ENCODE assay signal across 8 cellular contexts in genomic region chr9:95505676-95506437, GRCh38. TPM values are rescaled to one million over a fixed set of nuclear protein-coding genes. Genes with fewer than 3 reads are reported as not detected.
DNase-seq lines count a peak whose midpoint lies in the region; ATAC-seq and TF ChIP-seq lines count a peak whose summit lies in the region.

No MANE protein-coding gene starts in this region.

- peaks cover 30% of the 10 kb centered on the region for H3K4me1 Mint-ChIP-seq in T-helper 1 cell treated with Interleukin-12 subunit alpha and Interleukin-12 subunit beta and Interleukin-4 antibody, amounts not matched to agents 30 μg/mL and 1 μg/mL, for 36 hours (ENCODE audit: low read depth)

- peak; percentile 20 for ATAC-seq in HG03520 (IDR thresholded peaks at IDR 0.05; ENCODE audit: unreplicated experiment)

- TF ChIP-seq CTCF in kidney epithelial cell (IDR thresholded peaks at IDR 0.05; ENCODE audit: insufficient read depth, low read length, poor library complexity, severe bottlenecking): no peak

- H3K9me3 ChIP-seq in SJCRH30 (replicated peaks): no peaks in the 10 kb centered on the region

- DNase-seq in T-helper 1 cell: no peak
- DNase-seq in SJCRH30: peak; percentile 86 to 90
- DNase-seq in caudate nucleus (lab: John Stamatoyannopoulos, UW): peak in 38 of 61 donors; percentile 17 to 78 (median 51)
- no peak for DNase-seq in kidney epithelial cell (ENCODE audit: low read depth)
- DNase-seq in stimulated activated CD4-positive, alpha-beta T cell treated with anti-CD3 and anti-CD28 coated beads, Interleukin-4, amount 100 ng/mL, for 1 hour: peak; percentile 43
- DNase-seq in GOT3 (lab: John Stamatoyannopoulos, UW): no peak

- H3K27ac Mint-ChIP-seq in T-helper 1 cell treated with Interleukin-12 subunit alpha and Interleukin-12 subunit beta and Interleukin-4 antibody, amounts not matched to agents 30 μg/mL and 1 μg/mL, for 36 hours: peak overlapping the region; percentile 70

- H3K4me1 ChIP-seq in SJCRH30: peaks cover 6% of the 10 kb centered on the region; the same call in 1 of the 2 replicates

- H3K4me3 ChIP-seq in SJCRH30 (peak overlapping the region; percentile 86), kidney epithelial cell (ENCODE audit: low read depth, low read length) (peak overlapping the region; percentile 65)

- H3K27me3 ChIP-seq in SJCRH30: no peaks in the 10 kb centered on the region
- no peaks in the 10 kb centered on the region for H3K27me3 ChIP-seq in kidney epithelial cell (ENCODE audit: control insufficient read depth, insufficient read depth, low read length)

- H3K9me3 Mint-ChIP-seq in T-helper 1 cell treated with Interleukin-12 subunit alpha and Interleukin-12 subunit beta and Interleukin-4 antibody, amounts not matched to agents 30 μg/mL and 1 μg/mL, for 36 hours: no peaks in the 10 kb centered on the region

- H3K27ac ChIP-seq in SJCRH30 (peak overlapping the region; percentile 96), caudate nucleus (ENCODE audit: low read depth, low read length) (peak overlapping the region; percentile 94)

- peak overlapping the region; percentile 81 for H3K4me3 Mint-ChIP-seq in T-helper 1 cell treated with Interleukin-12 subunit alpha and Interleukin-12 subunit beta and Interleukin-4 antibody, amounts not matched to agents 30 μg/mL and 1 μg/mL, for 36 hours

- H3K36me3 Mint-ChIP-seq in T-helper 1 cell treated with Interleukin-12 subunit alpha and Interleukin-12 subunit beta and Interleukin-4 antibody, amounts not matched to agents 30 μg/mL and 1 μg/mL, for 36 hours (ENCODE audit: low read depth): peaks cover 3% of the 10 kb centered on the region

- H3K27me3 Mint-ChIP-seq in T-helper 1 cell treated with Interleukin-12 subunit alpha and Interleukin-12 subunit beta and Interleukin-4 antibody, amounts not matched to agents 30 μg/mL and 1 μg/mL, for 36 hours (ENCODE audit: low read depth): peaks cover 77% of the 10 kb centered on the region

- H3K36me3 ChIP-seq in SJCRH30 (peaks cover 9% of the 10 kb centered on the region), kidney epithelial cell (ENCODE audit: control insufficient read depth, insufficient read depth, low read length) (no peaks in the 10 kb centered on the region)

RNA-seq across cellular contexts. Expression of gene PTCH1, which starts 10.9 kb away (rescaled TPM):
- 35.2 and 39.2 TPM in 2 replicates for total RNA-seq in SJCRH30 (2014; rRNA removed; shearing (Covaris generic))
- 2.8 and 7.3 TPM in 2 replicates for total RNA-seq in kidney epithelial cell

Comparison
In these comparisons a context has a peak if more than half of its experiments do, and no peak if none do; other contexts are left out.
1. DNase-seq: peak in SJCRH30 (2 of 2), caudate nucleus (38 of 61) and stimulated activated CD4-positive, alpha-beta T cell treated with anti-CD3 and anti-CD28 coated beads, Interleukin-4, amount 100 ng/mL, for 1 hour (single experiment); none in T-helper 1 cell (0 of 5), kidney epithelial cell (single experiment) and GOT3 (single experiment).